In genomic region chr5:138789771-138790242, GRCh38 we compare ENCODE assay signal across 8 cellular contexts. TPM values are rescaled to one million over a fixed set of nuclear protein-coding genes. Genes with fewer than 3 reads are reported as not detected.
DNase-seq lines count a peak whose midpoint lies in the region; ATAC-seq, FAIRE-seq and TF ChIP-seq lines count a peak whose summit lies in the region.

No MANE protein-coding gene starts in this region.

- intact Hi-C loops in activated naive CD4-positive, alpha-beta T cell treated with anti-CD3 and anti-CD28 coated beads for 36 hours (cut with micrococcal nuclease): loop anchor here (1.0 kb wide), 1 partner anchor 472 kb away; no protein-coding TSS in a partner anchor

- ATAC-seq in GM21619 (IDR thresholded peaks at IDR 0.05; ENCODE audit: unreplicated experiment): no peak

- H3K9me3 ChIP-seq in adipocyte (ENCODE audit: control insufficient read depth, low read length): no peaks in the 10 kb centered on the region
- H3K9me3 ChIP-seq in keratinocyte (ENCODE audit: control insufficient read depth, low read depth, low read length): no peaks in the 10 kb centered on the region

- H3K27me3 Mint-ChIP-seq in activated naive CD4-positive, alpha-beta T cell treated with anti-CD3 and anti-CD28 coated beads for 36 hours (ENCODE audit: low read depth): peaks cover 48% of the 10 kb centered on the region
- H3K27me3 Mint-ChIP-seq in T-helper 2 cell treated with Interferon-gamma antibody and Interleukin-4, amounts not matched to agents 5 μg/mL and 100 μg/mL, for 36 hours (ENCODE audit: low read depth): no peaks in the 10 kb centered on the region

- H3K79me2 ChIP-seq in keratinocyte (ENCODE audit: control insufficient read depth, insufficient read depth, low read length): peaks cover 81% of the 10 kb centered on the region

- H3K9ac ChIP-seq in adipocyte (ENCODE audit: low read length): no peak overlapping the region
- no peak overlapping the region for H3K9ac ChIP-seq in keratinocyte (ENCODE audit: control insufficient read depth, extremely low read depth, insufficient read depth, low read length)

- H3K27ac Mint-ChIP-seq in activated naive CD4-positive, alpha-beta T cell treated with anti-CD3 and anti-CD28 coated beads for 36 hours: no peak overlapping the region
- no peak overlapping the region for H3K27ac Mint-ChIP-seq in T-helper 2 cell treated with Interferon-gamma antibody and Interleukin-4, amounts not matched to agents 5 μg/mL and 100 μg/mL, for 36 hours

- H3K27me3 ChIP-seq in adipocyte (replicated peaks; ENCODE audit: control insufficient read depth, insufficient read depth, low read length): no peaks in the 10 kb centered on the region
- no peaks in the 10 kb centered on the region for H3K27me3 ChIP-seq in keratinocyte (ENCODE audit: control insufficient read depth, extremely low read depth, insufficient read depth, low read length)

- peaks cover 21% of the 10 kb centered on the region for H3K36me3 ChIP-seq in adipocyte (ENCODE audit: control insufficient read depth, insufficient read depth, low read length, severe bottlenecking)
- H3K36me3 ChIP-seq in keratinocyte (ENCODE audit: control insufficient read depth in 2 of 2, extremely low read depth in 1 of 2, insufficient read depth in 2 of 2, low read length in 2 of 2): peaks cover 3 to 12% of the 10 kb centered on the region in 2 experiments

- DNase-seq in activated naive CD4-positive, alpha-beta T cell treated with anti-CD3 and anti-CD28 coated beads for 36 hours: peak; percentile 10
- DNase-seq in activated naive CD4-positive, alpha-beta T cell treated with anti-CD3 and anti-CD28 coated beads, Interleukin-2, amount 50 U/mL, for 16 hours: no peak
- peak; percentile 47 for DNase-seq in M059J (ENCODE audit: low read depth)
- peak; percentile 55 for DNase-seq in adipocyte (ENCODE audit: low read depth)
- no peak for DNase-seq in keratinocyte (ENCODE audit: low read depth, low spot score)
- no peak for DNase-seq in T-helper 2 cell treated with Interferon-gamma antibody and Interleukin-4, amounts not matched to agents 5 μg/mL and 100 μg/mL, for 36 hours (ENCODE audit: low spot score)
- DNase-seq in mucosa of gallbladder (ENCODE audit: low spot score): no peak

- peak; percentile 54 to 66 (median 60) for TF ChIP-seq CTCF in keratinocyte (optimal IDR thresholded peaks at IDR 0.05 in 1 of 3, IDR thresholded peaks at IDR 0.05 in 1 of 3, conservative IDR thresholded peaks at IDR 0.05 in 1 of 3; ENCODE audit: extremely low read depth in 1 of 3, insufficient read depth in 2 of 3, low read length in 3 of 3)

- H3K4me1 Mint-ChIP-seq in activated naive CD4-positive, alpha-beta T cell treated with anti-CD3 and anti-CD28 coated beads for 36 hours (ENCODE audit: low read depth): peaks cover 16% of the 10 kb centered on the region
- H3K4me1 Mint-ChIP-seq in T-helper 2 cell treated with Interferon-gamma antibody and Interleukin-4, amounts not matched to agents 5 μg/mL and 100 μg/mL, for 36 hours (ENCODE audit: low read depth): peaks cover 9% of the 10 kb centered on the region

- H3K4me2 ChIP-seq in keratinocyte (ENCODE audit: control insufficient read depth, extremely low read depth, insufficient read depth, low read depth, low read length): no peak overlapping the region

- CTCF ChIA-PET in activated naive CD4-positive, alpha-beta T cell treated with anti-CD3 and anti-CD28 coated beads for 36 hours (lab: Charles Lee): interaction anchor here (0.6 to 1.6 kb wide), 19 partner anchors 8 to 412 kb away, joined by 3 to 6 read pairs (median 3); no protein-coding TSS in a partner anchor

- no peaks in the 10 kb centered on the region for H3K9me3 Mint-ChIP-seq in activated naive CD4-positive, alpha-beta T cell treated with anti-CD3 and anti-CD28 coated beads for 36 hours
- no peaks in the 10 kb centered on the region for H3K9me3 Mint-ChIP-seq in T-helper 2 cell treated with Interferon-gamma antibody and Interleukin-4, amounts not matched to agents 5 μg/mL and 100 μg/mL, for 36 hours

- H4K20me1 ChIP-seq in keratinocyte (ENCODE audit: control insufficient read depth, extremely low read depth, insufficient read depth, low read length): peaks cover 10% of the 10 kb centered on the region

- H3K4me3 Mint-ChIP-seq in activated naive CD4-positive, alpha-beta T cell treated with anti-CD3 and anti-CD28 coated beads for 36 hours: no peak overlapping the region
- H3K4me3 Mint-ChIP-seq in T-helper 2 cell treated with Interferon-gamma antibody and Interleukin-4, amounts not matched to agents 5 μg/mL and 100 μg/mL, for 36 hours: no peak overlapping the region

- H3K4me1 ChIP-seq in adipocyte (ENCODE audit: control insufficient read depth, insufficient read depth, low read length) (peaks cover 34% of the 10 kb centered on the region), keratinocyte (ENCODE audit: control insufficient read depth, extremely low read depth, insufficient read depth, low read length) (no peaks in the 10 kb centered on the region)

- dilution Hi-C loops in keratinocyte (cut with MboI; ENCODE audit: extremely low pct_ligation_motif_present, low sequenced_read_pairs): no loop called here

- H2AFZ ChIP-seq in keratinocyte (ENCODE audit: control insufficient read depth, low read length): no peak overlapping the region

- H3K36me3 Mint-ChIP-seq in activated naive CD4-positive, alpha-beta T cell treated with anti-CD3 and anti-CD28 coated beads for 36 hours (ENCODE audit: low read depth): no peaks in the 10 kb centered on the region
- H3K36me3 Mint-ChIP-seq in T-helper 2 cell treated with Interferon-gamma antibody and Interleukin-4, amounts not matched to agents 5 μg/mL and 100 μg/mL, for 36 hours (ENCODE audit: low read depth): no peaks in the 10 kb centered on the region

- H3K9me1 ChIP-seq in keratinocyte (ENCODE audit: control insufficient read depth, extremely low read depth, insufficient read depth, low read length): peaks cover 4% of the 10 kb centered on the region

- FAIRE-seq in keratinocyte (lab: Jason Lieb, UNC): no peak

- H3K4me3 ChIP-seq in adipocyte (ENCODE audit: low read length): no peak overlapping the region
- no peak overlapping the region for H3K4me3 ChIP-seq in keratinocyte (ENCODE audit: control insufficient read depth in 2 of 3, extremely low read depth in 1 of 3, insufficient read depth in 2 of 3, low read depth in 1 of 3, low read length in 3 of 3)

- no peak overlapping the region for H3K27ac ChIP-seq in keratinocyte (ENCODE audit: control insufficient read depth, insufficient read depth, low read length)

RNA-seq across cellular contexts. Expression of gene CTNNA1, which starts 36.6 kb away (rescaled TPM):
- total RNA-seq in activated naive CD4-positive, alpha-beta T cell treated with anti-CD3 and anti-CD28 coated beads for 36 hours: 10 to 100 TPM; 36.8 to 43.0 TPM
- 184 and 277 TPM in 2 replicates for total RNA-seq in M059J (2014; rRNA removed; shearing (Covaris generic))
- 95.9 to 175 TPM (median 119 TPM) in 3 replicates for polyA plus RNA-seq in keratinocyte
- polyA plus RNA-seq in keratinocyte (2011; ENCODE audit: low read depth): 715 TPM
- polyA plus RNA-seq in keratinocyte (2011; cell fraction: cytosol; rRNA removed): 146 and 162 TPM in 2 replicates
- polyA plus RNA-seq in keratinocyte (2011; cell fraction: nucleus; rRNA removed): 312 and 363 TPM in 2 replicates
- 166 and 236 TPM in 2 replicates for polyA plus RNA-seq in keratinocyte (2012; ENCODE audit: low replicate concordance)
- polyA minus RNA-seq in keratinocyte: 143 to 440 TPM (median 257 TPM) in 3 replicates
- polyA minus RNA-seq in keratinocyte (2011; cell fraction: cytosol; rRNA and poly(A)+ RNA removed): 173 TPM
- polyA minus RNA-seq in keratinocyte (2011; cell fraction: nucleus; rRNA and poly(A)+ RNA removed): 215 and 332 TPM in 2 replicates
- 371 TPM for total RNA-seq in mucosa of gallbladder

Comparison
In these comparisons a context has a peak if more than half of its experiments do, and no peak if none do; other contexts are left out.
1. DNase-seq: peak in activated naive CD4-positive, alpha-beta T cell treated with anti-CD3 and anti-CD28 coated beads for 36 hours (single experiment), M059J (single experiment) and adipocyte (single experiment); none in activated naive CD4-positive, alpha-beta T cell treated with anti-CD3 and anti-CD28 coated beads, Interleukin-2, amount 50 U/mL, for 16 hours (single experiment), keratinocyte (single experiment), T-helper 2 cell treated with Interferon-gamma antibody and Interleukin-4, amounts not matched to agents 5 μg/mL and 100 μg/mL, for 36 hours (single experiment) and mucosa of gallbladder (single experiment).